Comparison of ENCODE assay signal across 1 cellular context in genomic region chr9:137121927-137122803, GRCh38.
TF ChIP-seq lines count a peak whose summit lies in the region.

No MANE protein-coding gene starts in this region.

TF ChIP-seq in HEK293, 187 proteins besides CTCF, POLR2A, EP300 and RAD21:
- TF ChIP-seq PRDM1 (tag by site-specific recombination; IDR thresholded peaks at IDR 0.05) = peak; percentile 50; the same call in 1 of the 2 replicates
- TF ChIP-seq WT1 (tag by site-specific recombination; IDR thresholded peaks at IDR 0.05) = peak; percentile 16; the same call in 1 of the 2 replicates
- TF ChIP-seq ZNF366 (tag by site-specific recombination; conservative IDR thresholded peaks at IDR 0.05) = 0 out of 2 replicates have a peak, but pooled peaks have one; percentile 32
- 0 out of 2 replicates have a peak, but pooled peaks have one; percentile 32 for TF ChIP-seq ZNF449 (tag by site-specific recombination; IDR thresholded peaks at IDR 0.05)
- 0 out of 2 replicates have a peak, but pooled peaks have one; percentile 35 for TF ChIP-seq KLF17 (tag by site-specific recombination; IDR thresholded peaks at IDR 0.05)
